8 cellular contexts compared by ENCODE assay signal in the genomic region with DNA sequence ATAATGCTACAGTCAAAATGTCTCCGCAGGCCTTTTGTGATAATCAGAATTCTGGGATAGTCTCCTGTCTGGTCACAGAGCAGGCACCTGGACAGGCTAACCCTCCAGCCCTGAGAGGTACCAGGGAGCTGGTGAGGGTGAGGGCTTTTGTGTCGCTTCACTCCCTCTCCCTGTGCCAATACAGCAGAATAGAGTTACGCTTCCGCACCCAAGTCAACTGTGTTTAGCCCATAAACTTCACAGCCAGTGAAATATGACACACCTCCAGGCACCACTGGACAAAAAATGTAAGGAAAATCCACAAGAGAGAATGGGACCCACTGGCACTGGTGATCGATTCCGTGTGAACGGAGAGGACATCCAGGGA. TPM values are rescaled to one million over a fixed set of nuclear protein-coding genes. Genes with fewer than 3 reads are reported as not detected.
DNase-seq lines count a peak whose midpoint lies in the region; ATAC-seq and TF ChIP-seq lines count a peak whose summit lies in the region.

No MANE protein-coding gene starts in this region.

- H3K9me3 ChIP-seq in lower lobe of right lung (no peaks in the 10 kb centered on the region), upper lobe of right lung (no peaks in the 10 kb centered on the region)

- peaks cover 46% of the 10 kb centered on the region for H3K4me1 Mint-ChIP-seq in activated naive CD4-positive, alpha-beta T cell treated with anti-CD3 and anti-CD28 coated beads, Interleukin-2, amount 10 ng/mL, durations not matched to agents 7 days and 5 days

- peak overlapping the region; percentile 96 for H3K27ac Mint-ChIP-seq in activated naive CD4-positive, alpha-beta T cell treated with anti-CD3 and anti-CD28 coated beads, Interleukin-2, amount 10 ng/mL, durations not matched to agents 7 days and 5 days

- H3K36me3 Mint-ChIP-seq in activated naive CD4-positive, alpha-beta T cell treated with anti-CD3 and anti-CD28 coated beads, Interleukin-2, amount 10 ng/mL, durations not matched to agents 7 days and 5 days = peaks cover 13% of the 10 kb centered on the region

- H3K4me3 Mint-ChIP-seq in activated naive CD4-positive, alpha-beta T cell treated with anti-CD3 and anti-CD28 coated beads, Interleukin-2, amount 10 ng/mL, durations not matched to agents 7 days and 5 days = peak overlapping the region; percentile 96

- H3K4me1 ChIP-seq in lower lobe of right lung (peaks cover 39% of the 10 kb centered on the region), upper lobe of right lung (peaks cover 30% of the 10 kb centered on the region)

- CTCF ChIA-PET in activated naive CD4-positive, alpha-beta T cell treated with anti-CD3 and anti-CD28 coated beads, Interleukin-2, amount 10 ng/mL, durations not matched to agents 7 days and 5 days (lab: Charles Lee) = interaction anchor here (1.3 kb wide), 1 partner anchor 188 kb away, joined by 8 read pairs; no protein-coding TSS in a partner anchor

- peak overlapping the region; percentile 99 for H3K4me3 ChIP-seq in astrocyte of the cerebellum (ENCODE audit: low read depth, low read length)
- peak overlapping the region; percentile 97 for H3K4me3 ChIP-seq in lower lobe of right lung
- peak overlapping the region; percentile 100 for H3K4me3 ChIP-seq in upper lobe of right lung

- H3K27me3 ChIP-seq in lower lobe of right lung (ENCODE audit: low read depth) (no peaks in the 10 kb centered on the region), upper lobe of right lung (no peaks in the 10 kb centered on the region)

- H3K27me3 Mint-ChIP-seq in activated naive CD4-positive, alpha-beta T cell treated with anti-CD3 and anti-CD28 coated beads, Interleukin-2, amount 10 ng/mL, durations not matched to agents 7 days and 5 days = no peaks in the 10 kb centered on the region

- intact Hi-C loops in lower lobe of right lung (cut with DNase I) = no loop called here
- intact Hi-C loops in upper lobe of right lung (cut with DNase I) = no loop called here

- no peak for TF ChIP-seq CTCF in astrocyte of the cerebellum (IDR thresholded peaks at IDR 0.05; ENCODE audit: low read depth, low read length, missing control alignments)
- TF ChIP-seq CTCF in lower lobe of right lung (IDR thresholded peaks at IDR 0.05) = no peak
- no peak for TF ChIP-seq CTCF in upper lobe of right lung (IDR thresholded peaks at IDR 0.05)

- DNase-seq in activated naive CD4-positive, alpha-beta T cell treated with anti-CD3 and anti-CD28 coated beads, Interleukin-2, amount 10 ng/mL, durations not matched to agents 7 days and 5 days = no peak
- no peak for DNase-seq in activated naive CD4-positive, alpha-beta T cell (lab: John Stamatoyannopoulos, UW)
- DNase-seq in astrocyte of the cerebellum (ENCODE audit: low read depth) (no peak), lower lobe of right lung (no peak), upper lobe of right lung (peak; percentile 13), medulla oblongata (ENCODE audit: extremely low spot score) (no peak), DMS153 treated with DMSO at 0.1 percent for 48 hours (lab: John Stamatoyannopoulos, UW; ENCODE audit: unreplicated experiment) (no peak), cerebellum (ENCODE audit: low spot score) (no peak)

- in situ Hi-C loops in astrocyte of the cerebellum (cut with HindIII; ENCODE audit: low sequenced_read_pairs) = loop anchor here (5.0 kb wide), 2 partner anchors 41 to 84 kb away; partner anchors contain the start of gene DGKQ

- peaks cover 4% of the 10 kb centered on the region for H3K36me3 ChIP-seq in lower lobe of right lung
- peaks cover 5% of the 10 kb centered on the region for H3K36me3 ChIP-seq in upper lobe of right lung

- H3K9me3 Mint-ChIP-seq in activated naive CD4-positive, alpha-beta T cell treated with anti-CD3 and anti-CD28 coated beads, Interleukin-2, amount 10 ng/mL, durations not matched to agents 7 days and 5 days = no peaks in the 10 kb centered on the region

- H3K27ac ChIP-seq in lower lobe of right lung = peak overlapping the region; percentile 96
- H3K27ac ChIP-seq in upper lobe of right lung = peak overlapping the region; percentile 5

- ATAC-seq in lower lobe of right lung (no peak), upper lobe of right lung (no peak)

RNA-seq across cellular contexts. Expression of gene GAK, which starts 1.3 kb away (rescaled TPM):
- total RNA-seq in lower lobe of right lung (130 TPM), upper lobe of right lung (138 TPM), cerebellum (49.6 TPM)

RNA-seq across cellular contexts. Expression of gene TMEM175, which starts 1.4 kb away (rescaled TPM):
- total RNA-seq in lower lobe of right lung (45.3 TPM), upper lobe of right lung (42.4 TPM), cerebellum (23.3 TPM)

RNA-seq across cellular contexts. Expression of gene DGKQ, which starts 42.6 kb away (rescaled TPM):
- total RNA-seq in lower lobe of right lung (18.8 TPM), upper lobe of right lung (19.1 TPM), cerebellum (7.3 TPM)

RNA-seq across cellular contexts. Expression of gene IDUA, which starts 56.0 kb away (rescaled TPM):
- total RNA-seq in lower lobe of right lung (46.0 TPM), upper lobe of right lung (49.2 TPM), cerebellum (16.7 TPM)
